In the genomic region with DNA sequence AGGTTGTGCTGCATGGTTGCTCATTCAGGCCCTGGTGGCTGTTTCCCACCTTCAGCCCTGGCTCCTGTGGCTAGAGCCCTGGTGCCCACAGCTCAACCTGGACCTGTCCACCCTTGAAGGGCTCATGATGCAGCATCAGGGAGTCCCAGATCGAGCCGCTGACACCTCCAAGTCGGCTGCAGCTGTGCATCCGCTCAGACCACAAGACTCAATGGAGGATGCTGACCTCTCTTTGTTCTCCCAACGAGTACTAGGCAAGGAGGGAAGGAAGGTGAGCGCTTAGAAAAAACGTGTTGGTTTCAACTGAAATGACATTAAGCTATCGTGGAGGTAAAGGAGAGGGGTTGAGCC, we compare ENCODE assay signal across 9 cellular contexts. TPM values are rescaled to one million over a fixed set of nuclear protein-coding genes. Genes with fewer than 3 reads are reported as not detected.
DNase-seq lines count a peak whose midpoint lies in the region; ATAC-seq and TF ChIP-seq lines count a peak whose summit lies in the region.
"Had no signal": no experiment of that assay in that cellular context is flagged by ENCODE, and none has a peak within 500 bp of the region (broad histone marks: within the 10 kb centered on the region; RNA-seq: fewer than 3 reads in every experiment).

No MANE protein-coding gene starts in this region.

- in situ Hi-C loops in KBM-7 (cut with MboI; ENCODE audit: low pct_unique_long_range_greater_than_20kb, low sequenced_read_pairs): no loop called here

- H3K9me3 ChIP-seq in Caco-2 (no peaks in the 10 kb centered on the region), Loucy (ENCODE audit: insufficient read depth, low read depth, low read length) (no peaks in the 10 kb centered on the region), neuron (ENCODE audit: low read length) (no peaks in the 10 kb centered on the region)

- BruUV-seq in Caco-2 (replicated peaks; lab: Mats Ljungman, UMichigan): no TSS peak

- no peaks in the 10 kb centered on the region for H3K9me3 Mint-ChIP-seq in Caco-2 (ENCODE audit: unreplicated experiment)
- H3K9me3 Mint-ChIP-seq in effector memory CD8-positive, alpha-beta T cell: no peaks in the 10 kb centered on the region

- H3K4me3 Mint-ChIP-seq in Caco-2 (ENCODE audit: unreplicated experiment): peak overlapping the region; percentile 96
- peak overlapping the region; percentile 93 to 98 for H3K4me3 Mint-ChIP-seq in effector memory CD8-positive, alpha-beta T cell

- no peak for DNase-seq in Caco-2
- DNase-seq in effector memory CD8-positive, alpha-beta T cell: no peak
- DNase-seq in NK-92 treated with Interleukin-12 subunit alpha and Interleukin-12 subunit beta, amount 100 ng/mL, for 24 hours (lab: John Stamatoyannopoulos, UW): no peak
- DNase-seq in COR-L47 (lab: John Stamatoyannopoulos, UW): no peak
- no peak for DNase-seq in KBM-7

- no peaks in the 10 kb centered on the region for H3K27me3 Mint-ChIP-seq in Caco-2 (ENCODE audit: insufficient read depth, unreplicated experiment)
- H3K27me3 Mint-ChIP-seq in effector memory CD8-positive, alpha-beta T cell: no peaks in the 10 kb centered on the region

- H4K20me1 ChIP-seq in Loucy (ENCODE audit: insufficient read depth, low read length, poor library complexity, severe bottlenecking): no peaks in the 10 kb centered on the region

- H3K4me1 Mint-ChIP-seq in Caco-2 (ENCODE audit: low read depth, unreplicated experiment): peaks cover 24% of the 10 kb centered on the region
- H3K4me1 Mint-ChIP-seq in effector memory CD8-positive, alpha-beta T cell (ENCODE audit: low read depth in 2 of 2): peaks cover 21 to 28% of the 10 kb centered on the region in 2 donors

- H3K4me2 ChIP-seq in Loucy (ENCODE audit: low read depth, low read length, poor library complexity, severe bottlenecking): peak overlapping the region; percentile 98

- no peaks in the 10 kb centered on the region for H3K9me2 ChIP-seq in Loucy (replicated peaks; ENCODE audit: low read depth, low read length)

- peaks cover 38% of the 10 kb centered on the region for H3K4me1 ChIP-seq in Caco-2
- H3K4me1 ChIP-seq in Loucy (ENCODE audit: insufficient read depth, low read length, poor library complexity, severe bottlenecking): peaks cover 16% of the 10 kb centered on the region
- peaks cover 21% of the 10 kb centered on the region for H3K4me1 ChIP-seq in neuron (ENCODE audit: insufficient read depth, low read length)

- CTCF ChIA-PET in Caco-2 (lab: Charles Lee): interaction anchor here (0.8 to 1.0 kb wide), 2 partner anchors 19 to 123 kb away, joined by 3 read pairs; no protein-coding TSS in a partner anchor

- no peaks in the 10 kb centered on the region for H3K79me2 ChIP-seq in Loucy (ENCODE audit: insufficient read depth, low read length)

- no peaks in the 10 kb centered on the region for H3F3A ChIP-seq in Loucy (ENCODE audit: low read depth)

- peak; percentile 18 for ATAC-seq in GM21528 (IDR thresholded peaks at IDR 0.05; ENCODE audit: low FRiP score, unreplicated experiment)
- ATAC-seq in effector memory CD8-positive, alpha-beta T cell (replicated peaks): peak; percentile 4

- H3K27me3 ChIP-seq in Caco-2 (replicated peaks; ENCODE audit: control insufficient read depth, insufficient read depth, low read length): no peaks in the 10 kb centered on the region
- no peaks in the 10 kb centered on the region for H3K27me3 ChIP-seq in Loucy (ENCODE audit: insufficient read depth, low read length, poor library complexity, severe bottlenecking)
- no peaks in the 10 kb centered on the region for H3K27me3 ChIP-seq in neuron (ENCODE audit: insufficient read depth, low read length)

- TF ChIP-seq CTCF in Caco-2 (IDR thresholded peaks at IDR 0.05; ENCODE audit: insufficient read depth in 1 of 2, low read depth in 1 of 2, low read length in 1 of 2, severe bottlenecking in 1 of 2, unreplicated experiment in 1 of 2) (no peak), Loucy (conservative IDR thresholded peaks at IDR 0.05; ENCODE audit: low read length) (no peak)

- POLR2A ChIA-PET in Caco-2 (lab: Charles Lee): interaction anchor here (0.6 to 2.4 kb wide), 2 partner anchors 28 to 215 kb away, joined by 5 to 6 read pairs; partner anchors contain the start of genes CUEDC2 and GBF1

- H3K36me3 Mint-ChIP-seq in Caco-2 (ENCODE audit: insufficient read depth, unreplicated experiment): peaks cover 35% of the 10 kb centered on the region
- H3K36me3 Mint-ChIP-seq in effector memory CD8-positive, alpha-beta T cell (ENCODE audit: insufficient read depth): peaks cover 8% of the 10 kb centered on the region

- H3K36me3 ChIP-seq in Caco-2 (ENCODE audit: control insufficient read depth, insufficient read depth, low read length) (no peaks in the 10 kb centered on the region), Loucy (ENCODE audit: insufficient read depth, low read length) (no peaks in the 10 kb centered on the region; the same call in 1 of the 2 replicates), neuron (ENCODE audit: insufficient read depth, low read length) (no peaks in the 10 kb centered on the region)

- peak overlapping the region; percentile 69 for H3K9ac ChIP-seq in Loucy (ENCODE audit: low read depth, low read length, poor library complexity, severe bottlenecking)

- peak overlapping the region; percentile 78 for H3K27ac Mint-ChIP-seq in Caco-2 (ENCODE audit: unreplicated experiment)
- peak overlapping the region; percentile 84 to 87 for H3K27ac Mint-ChIP-seq in effector memory CD8-positive, alpha-beta T cell

- H2AFZ ChIP-seq in Loucy (ENCODE audit: low read length) (peak overlapping the region; percentile 99), neuron (ENCODE audit: low read depth, low read length) (peak overlapping the region; percentile 50)

- H3K4me3 ChIP-seq in Caco-2 (ENCODE audit: low read depth, low read length) (peak overlapping the region; percentile 20; the same call in 1 of the 2 replicates), Loucy (ENCODE audit: low read length, poor library complexity, severe bottlenecking) (peak overlapping the region; percentile 87), neuron (ENCODE audit: low read length) (peak overlapping the region; percentile 62)

- intact Hi-C loops in Caco-2 (cut with micrococcal nuclease; ENCODE audit: unreplicated experiment): loop anchor here (1.0 to 2.0 kb wide), 3 partner anchors 11 to 41 kb away; partner anchors contain the start of genes ACTR1A and FBXL15

RNA-seq across cellular contexts. Expression of gene C10orf95, which starts 9.5 kb away (rescaled TPM):
- 0.82 and 0.86 TPM in 2 replicates for total RNA-seq in Caco-2 (2022)
- total RNA-seq: RPMI7951 had no signal

RNA-seq across cellular contexts. Expression of gene CUEDC2, which starts 28.4 kb away (rescaled TPM):
- total RNA-seq in Caco-2 (2022): 32.1 and 32.6 TPM in 2 replicates

RNA-seq across cellular contexts. Expression of gene FBXL15, which starts 40.2 kb away (rescaled TPM):
- 7.9 and 8.6 TPM in 2 replicates for total RNA-seq in Caco-2 (2022)

RNA-seq across cellular contexts. Expression of gene ACTR1A, which starts 41.7 kb away (rescaled TPM):
- 65.9 and 69.7 TPM in 2 replicates for total RNA-seq in Caco-2 (2022)

RNA-seq across cellular contexts. Expression of gene PSD, which starts 42.2 kb away (rescaled TPM):
- total RNA-seq in Caco-2 (2022): 2.8 and 3.8 TPM in 2 replicates

Comparison
In these comparisons a context has a peak if more than half of its experiments do, and no peak if none do; other contexts are left out.
1. H3K4me3 ChIP-seq: peak in every context shown above with its lines; median percentile 87 in Loucy; 62 in neuron; 20 in Caco-2.